1 cellular context compared by ENCODE assay signal in genomic region chr2:159249955-159250723, GRCh38.
TF ChIP-seq lines count a peak whose summit lies in the region.

No MANE protein-coding gene starts in this region.

TF ChIP-seq in WTC11, 78 proteins besides CTCF, POLR2A, EP300 and RAD21 (continued from another document):
- no peak for TF ChIP-seq ZBTB43 (CRISPR knock-in tag; IDR thresholded peaks at IDR 0.05)
- TF ChIP-seq MYBL2 (CRISPR knock-in tag; IDR thresholded peaks at IDR 0.05), result no peak
- TF ChIP-seq FOXJ3 (CRISPR knock-in tag; IDR thresholded peaks at IDR 0.05; ENCODE audit: borderline replicate concordance), result no peak
- no peak for TF ChIP-seq JUN (CRISPR knock-in tag; IDR thresholded peaks at IDR 0.05)
- no peak for TF ChIP-seq EMX1 (CRISPR knock-in tag; IDR thresholded peaks at IDR 0.05)
- no peak for TF ChIP-seq FOXK1 (CRISPR knock-in tag; IDR thresholded peaks at IDR 0.05)
